Comparison of ENCODE assay signal across 19 cellular contexts in the genomic region with DNA sequence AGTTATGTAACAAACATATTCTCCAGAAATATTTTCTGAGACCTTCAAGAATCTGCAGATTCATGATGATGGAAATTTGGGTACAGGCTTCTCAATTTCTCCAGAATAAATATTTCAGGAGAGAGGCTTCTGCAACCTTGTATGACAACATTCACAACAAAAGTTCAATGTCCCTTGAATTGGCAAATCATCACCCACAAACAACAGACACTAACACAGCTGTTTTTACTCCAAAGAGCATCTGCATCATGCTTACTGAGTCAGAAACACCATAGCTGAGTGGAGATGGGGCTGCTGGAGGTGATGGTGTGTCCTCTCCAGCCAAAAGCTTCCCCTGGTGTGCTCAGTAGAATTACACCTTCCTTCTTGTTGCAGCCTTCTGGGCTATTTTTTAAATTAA. TPM values are rescaled to one million over a fixed set of nuclear protein-coding genes. Genes with fewer than 3 reads are reported as not detected.
"Had no signal": no experiment of that assay in that cellular context is flagged by ENCODE, and none has a peak within 500 bp of the region (broad histone marks: within the 10 kb centered on the region; RNA-seq: fewer than 3 reads in every experiment).

No MANE protein-coding gene starts in this region.

- H3K4me3 Mint-ChIP-seq: activated naive CD4-positive, alpha-beta T cell treated with anti-CD3 and anti-CD28 coated beads for 36 hours; activated naive CD8-positive, alpha-beta T cell treated with anti-CD3 and anti-CD28 coated beads, Interleukin-2, amount 50 U/mL, for 24 hours; natural killer cell treated with Interleukin-12 subunit alpha and Interleukin-12 subunit beta and Interleukin-15 and Interleukin-18, amount 100 ng/mL, for 72 hours; T-cell had no signal

- H3K9me3 Mint-ChIP-seq: activated naive CD4-positive, alpha-beta T cell treated with anti-CD3 and anti-CD28 coated beads for 36 hours; activated naive CD8-positive, alpha-beta T cell treated with anti-CD3 and anti-CD28 coated beads, Interleukin-2, amount 50 U/mL, for 24 hours; activated T-helper 2 cell treated with anti-CD3 and anti-CD28 coated beads, Interferon-gamma antibody, Interleukin-2, Interleukin-4, amounts not matched to agents 10 μg/mL and 5 μg/mL and 100 μg/mL, durations not matched to agents 14 hours and 24 hours and 36 hours; natural killer cell treated with Interleukin-12 subunit alpha and Interleukin-12 subunit beta and Interleukin-15 and Interleukin-18, amount 100 ng/mL, for 72 hours; T-cell had no signal

- H3K9me3 ChIP-seq: ascending aorta, breast epithelium, gastrocnemius medialis, heart left ventricle, mucosa of descending colon had no signal

- DNase-seq: activated CD4-positive, alpha-beta T cell treated with anti-CD3 and anti-CD28 coated beads for 1 hour; activated CD4-positive, alpha-beta T cell treated with anti-CD3 and anti-CD28 coated beads, Interleukin-2, amount 50 U/mL, for 4 hours; activated naive CD4-positive, alpha-beta T cell treated with anti-CD3 and anti-CD28 coated beads for 36 hours; activated naive CD8-positive, alpha-beta T cell treated with anti-CD3 and anti-CD28 coated beads, Interleukin-2, amount 50 U/mL, for 24 hours; activated T-cell treated with anti-CD3 and anti-CD28 coated beads for 4 hours; cerebellar nuclear complex; dermis blood vessel endothelial cell; gastrocnemius medialis; heart left ventricle; mucosa of descending colon; right cardiac atrium; stimulated activated naive CD8-positive, alpha-beta T cell treated with anti-CD3 and anti-CD28 coated beads, Interleukin-15, Interleukin-2, amounts not matched to agents 100 U/mL and 50 U/mL, for 24 hours; T-cell; T-helper 9 cell had no signal

- H3K36me3 ChIP-seq: ascending aorta, breast epithelium, gastrocnemius medialis, heart left ventricle had no signal

- H3K4me1 Mint-ChIP-seq: activated naive CD8-positive, alpha-beta T cell treated with anti-CD3 and anti-CD28 coated beads, Interleukin-2, amount 50 U/mL, for 24 hours; T-cell had no signal

- H3K4me3 ChIP-seq: ascending aorta, breast epithelium, gastrocnemius medialis, heart left ventricle, mucosa of descending colon had no signal

- H3K27ac ChIP-seq: ascending aorta, heart left ventricle had no signal

- ATAC-seq: activated naive CD8-positive, alpha-beta T cell treated with anti-CD3 and anti-CD28 coated beads, Interleukin-2, amount 50 U/mL, for 24 hours; gastrocnemius medialis; heart left ventricle; mucosa of descending colon; natural killer cell treated with Interleukin-12 subunit alpha and Interleukin-12 subunit beta and Interleukin-15 and Interleukin-18, amount 100 ng/mL, for 72 hours; right cardiac atrium; stimulated activated naive CD8-positive, alpha-beta T cell treated with anti-CD3 and anti-CD28 coated beads, Interleukin-15, Interleukin-2, amounts not matched to agents 100 U/mL and 50 U/mL, for 24 hours; T-cell had no signal

- H3K27me3 Mint-ChIP-seq: natural killer cell treated with Interleukin-12 subunit alpha and Interleukin-12 subunit beta and Interleukin-15 and Interleukin-18, amount 100 ng/mL, for 72 hours had no signal

- H3K36me3 Mint-ChIP-seq: natural killer cell treated with Interleukin-12 subunit alpha and Interleukin-12 subunit beta and Interleukin-15 and Interleukin-18, amount 100 ng/mL, for 72 hours; T-cell had no signal

- H3K27ac Mint-ChIP-seq: activated naive CD4-positive, alpha-beta T cell treated with anti-CD3 and anti-CD28 coated beads for 36 hours; activated naive CD8-positive, alpha-beta T cell treated with anti-CD3 and anti-CD28 coated beads, Interleukin-2, amount 50 U/mL, for 24 hours; activated T-helper 2 cell treated with anti-CD3 and anti-CD28 coated beads, Interferon-gamma antibody, Interleukin-2, Interleukin-4, amounts not matched to agents 10 μg/mL and 5 μg/mL and 100 μg/mL, durations not matched to agents 14 hours and 24 hours and 36 hours; natural killer cell treated with Interleukin-12 subunit alpha and Interleukin-12 subunit beta and Interleukin-15 and Interleukin-18, amount 100 ng/mL, for 72 hours; progenitor cell of endocrine pancreas; T-cell had no signal

- H3K4me1 ChIP-seq: ascending aorta, heart left ventricle had no signal

- H3K27me3 ChIP-seq: ascending aorta, breast epithelium, gastrocnemius medialis had no signal

RNA-seq across cellular contexts. Expression of a gene that starts 9.3 kb away (rescaled TPM):
- total RNA-seq: activated naive CD4-positive, alpha-beta T cell treated with anti-CD3 and anti-CD28 coated beads for 36 hours; activated T-helper 2 cell treated with anti-CD3 and anti-CD28 coated beads, Interferon-gamma antibody, Interleukin-2, Interleukin-4, amounts not matched to agents 10 μg/mL and 5 μg/mL and 100 μg/mL, durations not matched to agents 14 hours and 24 hours and 36 hours; natural killer cell treated with Interleukin-12 subunit alpha and Interleukin-12 subunit beta and Interleukin-15 and Interleukin-18, amount 100 ng/mL, for 72 hours had no signal
